In genomic region chr1:181204530-181204929, GRCh38 we compare ENCODE assay signal across 1 cellular context.
A peak's percentile ranks its signal among the peaks of the same experiment; 100 is the strongest.
TF ChIP-seq lines count a peak whose summit lies in the region.

No MANE protein-coding gene starts in this region.

TF ChIP-seq in HEK293, 187 proteins besides CTCF, POLR2A, EP300 and RAD21:
- TF ChIP-seq ZNF580 (tag by site-specific recombination; IDR thresholded peaks at IDR 0.05) (no peak), ZNF623 (tag by site-specific recombination; IDR thresholded peaks at IDR 0.05) (peak; percentile 91)
